Comparison of ENCODE assay signal across 14 cellular contexts in genomic region chr3:11556234-11556633, GRCh38.
DNase-seq lines count a peak whose midpoint lies in the region; ATAC-seq and TF ChIP-seq lines count a peak whose summit lies in the region.
"Had no signal": no experiment of that assay in that cellular context is flagged by ENCODE, and none has a peak within 500 bp of the region (broad histone marks: within the 10 kb centered on the region; RNA-seq: fewer than 3 reads in every experiment).

No MANE protein-coding gene starts in this region.

- H3K36me3 ChIP-seq in heart right ventricle: peaks cover 0 to 70% (median 8%) of the 10 kb centered on the region in 9 donors
- peaks cover 0 to 36% of the 10 kb centered on the region in 2 donors for H3K36me3 ChIP-seq in psoas muscle (ENCODE audit: insufficient read depth in 1 of 2, low read depth in 1 of 2)
- H3K36me3 ChIP-seq: pancreas had no signal

- peaks cover 12% of the 10 kb centered on the region for H3K27me3 Mint-ChIP-seq in glutamatergic neuron (ENCODE audit: unreplicated experiment)
- H3K27me3 Mint-ChIP-seq: activated CD4-positive, alpha-beta T cell treated with anti-CD3 and anti-CD28 coated beads, Interleukin-2, amount 10 ng/mL, durations not matched to agents 24 days and 14 days had no signal

- intact Hi-C loops in heart right ventricle (cut with DNase I): loop anchor here in 2 of 10 donors (5.0 to 10.0 kb wide), 2 partner anchors 86 to 171 kb away; partner anchors contain the start of gene VGLL4 (in 1 of the 2)
- intact Hi-C loops in cardiac septum (cut with DNase I): no loop called here
- intact Hi-C loops in psoas muscle (cut with DNase I): no loop called here

- H3K27ac Mint-ChIP-seq in glutamatergic neuron (ENCODE audit: unreplicated experiment): peak overlapping the region; percentile 98
- H3K27ac Mint-ChIP-seq: activated CD4-positive, alpha-beta T cell treated with anti-CD3 and anti-CD28 coated beads, Interleukin-2, amount 10 ng/mL, durations not matched to agents 24 days and 14 days; activated T-helper 1 cell treated with anti-CD3 and anti-CD28 coated beads, Interleukin-12 subunit alpha, Interleukin-12 subunit beta, Interleukin-2, Interleukin-4 antibody, amounts not matched to agents 30 ng/mL and 10 ng/mL and 1 ng/mL, durations not matched to agents 14 hours and 24 hours and 36 hours had no signal

- H3K27ac ChIP-seq in heart right ventricle (peak overlapping the region in 8 of 10 donors; percentile 31 to 82 (median 60)), psoas muscle (peak overlapping the region; percentile 62)
- H3K27ac ChIP-seq: pancreas had no signal

- WGBS in heart right ventricle, 2 donors: 62 to 65% methylated on average over 14 of the region's 14 CpGs
- 66 to 71% (median 70%) methylated on average over 14 of the region's 14 CpGs for WGBS in psoas muscle, 3 donors

- H3K4me1 ChIP-seq in heart right ventricle: peaks cover 43 to 93% (median 78%) of the 10 kb centered on the region in 9 donors
- peaks cover 73% of the 10 kb centered on the region for H3K4me1 ChIP-seq in psoas muscle

- no peaks in the 10 kb centered on the region for H3K9me3 ChIP-seq in heart right ventricle
- no peaks in the 10 kb centered on the region for H3K9me3 ChIP-seq in psoas muscle
- H3K9me3 ChIP-seq: pancreas had no signal

- TF ChIP-seq CTCF in heart right ventricle (IDR thresholded peaks at IDR 0.05) (no peak), glutamatergic neuron (IDR thresholded peaks at IDR 0.05; ENCODE audit: partially characterized antibody, unreplicated experiment) (no peak), psoas muscle (IDR thresholded peaks at IDR 0.05) (no peak)

- H3K4me3 ChIP-seq in heart right ventricle: no peak overlapping the region
- H3K4me3 ChIP-seq in psoas muscle: no peak overlapping the region
- H3K4me3 ChIP-seq: pancreas had no signal

- ATAC-seq in heart right ventricle (peak in 2 of 8 donors; percentile 6 to 25), psoas muscle (no peak), GM21737 (IDR thresholded peaks at IDR 0.05; ENCODE audit: unreplicated experiment) (no peak)
- ATAC-seq: pancreas had no signal

- H3K36me3 Mint-ChIP-seq in glutamatergic neuron (ENCODE audit: unreplicated experiment): no peaks in the 10 kb centered on the region

- H3K4me1 Mint-ChIP-seq in glutamatergic neuron (ENCODE audit: low read depth, unreplicated experiment): peaks cover 51% of the 10 kb centered on the region

- H3K27me3 ChIP-seq in heart right ventricle (no peaks in the 10 kb centered on the region), psoas muscle (ENCODE audit: insufficient read depth in 3 of 3, low read length in 2 of 3) (no peaks in the 10 kb centered on the region)
- H3K27me3 ChIP-seq: pancreas had no signal

- peak overlapping the region; percentile 72 for H3K4me3 Mint-ChIP-seq in glutamatergic neuron (ENCODE audit: unreplicated experiment)
- H3K4me3 Mint-ChIP-seq: activated CD4-positive, alpha-beta T cell treated with anti-CD3 and anti-CD28 coated beads, Interleukin-2, amount 10 ng/mL, durations not matched to agents 24 days and 14 days; activated T-helper 1 cell treated with anti-CD3 and anti-CD28 coated beads, Interleukin-12 subunit alpha, Interleukin-12 subunit beta, Interleukin-2, Interleukin-4 antibody, amounts not matched to agents 30 ng/mL and 10 ng/mL and 1 ng/mL, durations not matched to agents 14 hours and 24 hours and 36 hours had no signal

- H3K9me3 Mint-ChIP-seq in glutamatergic neuron (ENCODE audit: unreplicated experiment): peaks cover 18% of the 10 kb centered on the region
- H3K9me3 Mint-ChIP-seq: activated CD4-positive, alpha-beta T cell treated with anti-CD3 and anti-CD28 coated beads, Interleukin-2, amount 10 ng/mL, durations not matched to agents 24 days and 14 days; activated T-helper 1 cell treated with anti-CD3 and anti-CD28 coated beads, Interleukin-12 subunit alpha, Interleukin-12 subunit beta, Interleukin-2, Interleukin-4 antibody, amounts not matched to agents 30 ng/mL and 10 ng/mL and 1 ng/mL, durations not matched to agents 14 hours and 24 hours and 36 hours had no signal

- DNase-seq in heart right ventricle: no peak
- DNase-seq in cardiac septum (ENCODE audit: low spot score): no peak
- no peak for DNase-seq in glutamatergic neuron
- DNase-seq in psoas muscle: no peak
- no peak for DNase-seq in mucosa of gallbladder (ENCODE audit: low spot score)
- no peak for DNase-seq in SKM-1 treated with dmso at 0.1 percent for 144 hours (lab: John Stamatoyannopoulos, UW; ENCODE audit: unreplicated experiment)
- no peak for DNase-seq in DMS 273 (lab: John Stamatoyannopoulos, UW; ENCODE audit: unreplicated experiment)
- DNase-seq: activated CD4-positive, alpha-beta T cell treated with anti-CD3 and anti-CD28 coated beads, Interleukin-2, amount 10 ng/mL, durations not matched to agents 24 days and 14 days; NCI-H1048; NK-92 treated with Interleukin-12 subunit alpha and Interleukin-12 subunit beta, amount 100 ng/mL, for 24 hours; SIG-M5 had no signal
